ENCODE assay signal across 18 cellular contexts in genomic region chr3:148331111-148331818, GRCh38.
A peak's percentile ranks its signal among the peaks of the same experiment; 100 is the strongest.
DNase-seq lines count a peak whose midpoint lies in the region; ATAC-seq and TF ChIP-seq lines count a peak whose summit lies in the region.
"Had no signal": no experiment of that assay in that cellular context is flagged by ENCODE, and none has a peak within 500 bp of the region (broad histone marks: within the 10 kb centered on the region; RNA-seq: fewer than 3 reads in every experiment).

No MANE protein-coding gene starts in this region.

- no peak overlapping the region for H3K27ac Mint-ChIP-seq in activated CD8-positive, alpha-beta T cell treated with anti-CD3 and anti-CD28 coated beads, Interleukin-2, amount 10 ng/mL, durations not matched to agents 7 days and 5 days
- H3K27ac Mint-ChIP-seq: mesothelial cell of epicardium; stimulated activated naive CD8-positive, alpha-beta T cell treated with anti-CD3 and anti-CD28 coated beads, Interleukin-15, Interleukin-2, amounts not matched to agents 100 ng/mL and 50 ng/mL, for 24 hours had no signal

- H3K27me3 Mint-ChIP-seq in activated CD8-positive, alpha-beta T cell treated with anti-CD3 and anti-CD28 coated beads, Interleukin-2, amount 10 ng/mL, durations not matched to agents 7 days and 5 days (ENCODE audit: low read depth) = no peaks in the 10 kb centered on the region
- H3K27me3 Mint-ChIP-seq: stimulated activated naive CD8-positive, alpha-beta T cell treated with anti-CD3 and anti-CD28 coated beads, Interleukin-15, Interleukin-2, amounts not matched to agents 100 ng/mL and 50 ng/mL, for 24 hours had no signal

- H2BK120ac ChIP-seq in mesendoderm (ENCODE audit: low read depth, low read length) = no peak overlapping the region

- no peak overlapping the region for H3K23ac ChIP-seq in mesendoderm (ENCODE audit: low read length)

- no peak overlapping the region for H3K4me3 ChIP-seq in mesendoderm (ENCODE audit: low read length)
- H3K4me3 ChIP-seq: MG63, pancreas had no signal

- no peak overlapping the region for H3K9ac ChIP-seq in mesendoderm (ENCODE audit: low read length)

- H3K4me3 Mint-ChIP-seq in activated CD8-positive, alpha-beta T cell treated with anti-CD3 and anti-CD28 coated beads, Interleukin-2, amount 10 ng/mL, durations not matched to agents 7 days and 5 days = no peak overlapping the region
- H3K4me3 Mint-ChIP-seq: mesothelial cell of epicardium; stimulated activated naive CD8-positive, alpha-beta T cell treated with anti-CD3 and anti-CD28 coated beads, Interleukin-15, Interleukin-2, amounts not matched to agents 100 ng/mL and 50 ng/mL, for 24 hours had no signal

- H3K79me1 ChIP-seq in mesendoderm (ENCODE audit: low read length) = no peaks in the 10 kb centered on the region

- no peaks in the 10 kb centered on the region for H3K79me2 ChIP-seq in mesendoderm (ENCODE audit: control insufficient read depth, insufficient read depth, low read length)

- no peak overlapping the region for H4K8ac ChIP-seq in mesendoderm (ENCODE audit: low read depth, low read length)

- no CpG with 5 or more reads among the region's 1 CpG for WGBS in mesendoderm (ENCODE audit: extremely low coverage, insufficient coverage, low lambda C conversion rate)

- no peak for DNase-seq in HEK293T (ENCODE audit: extremely low spot score)
- DNase-seq in NCI-H526 (lab: John Stamatoyannopoulos, UW) = peak; percentile 68 to 71
- peak; percentile 59 for DNase-seq in mesendoderm
- DNase-seq in activated CD8-positive, alpha-beta T cell treated with anti-CD3 and anti-CD28 coated beads, Interleukin-2, amount 10 ng/mL, durations not matched to agents 7 days and 5 days = no peak
- DNase-seq in NCI-H82 treated with DMSO at 0.1 percent for 48 hours (lab: John Stamatoyannopoulos, UW; ENCODE audit: unreplicated experiment) = no peak
- DNase-seq: activated effector memory CD4-positive, alpha-beta T cell treated with anti-CD3 and anti-CD28 coated beads, Interleukin-2, amount 50 U/mL, for 16 hours; aorta; BE2C; cortex of kidney; DMS153; MG63; NCI-H69; pancreas had no signal

- H3K4me1 Mint-ChIP-seq in activated CD8-positive, alpha-beta T cell treated with anti-CD3 and anti-CD28 coated beads, Interleukin-2, amount 10 ng/mL, durations not matched to agents 7 days and 5 days (ENCODE audit: low read depth) = no peaks in the 10 kb centered on the region

- no peak overlapping the region for H3K4ac ChIP-seq in mesendoderm (ENCODE audit: low read depth, low read length)

- H2AK5ac ChIP-seq in mesendoderm (ENCODE audit: low read length) = no peak overlapping the region

- no peak overlapping the region for H3K4me2 ChIP-seq in mesendoderm (ENCODE audit: low read length)

- no peaks in the 10 kb centered on the region for H3K36me3 Mint-ChIP-seq in activated CD8-positive, alpha-beta T cell treated with anti-CD3 and anti-CD28 coated beads, Interleukin-2, amount 10 ng/mL, durations not matched to agents 7 days and 5 days (ENCODE audit: low read depth)
- H3K36me3 Mint-ChIP-seq: mesothelial cell of epicardium had no signal

- POLR2A ChIA-PET in HEK293T (lab: Yijun Ruan, JAX) = no interaction called here
- POLR2A ChIA-PET in activated CD8-positive, alpha-beta T cell treated with anti-CD3 and anti-CD28 coated beads, Interleukin-2, amount 10 ng/mL, durations not matched to agents 7 days and 5 days (lab: Charles Lee) = no interaction called here

- H2BK15ac ChIP-seq in mesendoderm (replicated peaks; ENCODE audit: low read depth) = no peak overlapping the region

- peaks cover 3% of the 10 kb centered on the region for H3K4me1 ChIP-seq in mesendoderm (ENCODE audit: control insufficient read depth, low read depth, low read length)

- H3K18ac ChIP-seq in mesendoderm (ENCODE audit: low read length) = no peak overlapping the region

- H3K36me3 ChIP-seq in mesendoderm (ENCODE audit: control insufficient read depth, insufficient read depth, low read length) = no peaks in the 10 kb centered on the region
- H3K36me3 ChIP-seq: BE2C, MG63, pancreas had no signal

- H3K9me3 Mint-ChIP-seq in activated CD8-positive, alpha-beta T cell treated with anti-CD3 and anti-CD28 coated beads, Interleukin-2, amount 10 ng/mL, durations not matched to agents 7 days and 5 days (ENCODE audit: insufficient read depth) = no peaks in the 10 kb centered on the region
- H3K9me3 Mint-ChIP-seq: mesothelial cell of epicardium had no signal

- H3K27me3 ChIP-seq in mesendoderm (ENCODE audit: insufficient read depth, low read length, poor library complexity) = no peaks in the 10 kb centered on the region
- H3K27me3 ChIP-seq: BE2C, MG63, pancreas had no signal

- H2BK5ac ChIP-seq in mesendoderm (ENCODE audit: low read length) = no peak overlapping the region

- no peak overlapping the region for H3K27ac ChIP-seq in mesendoderm (ENCODE audit: low read depth, low read length)
- H3K27ac ChIP-seq: pancreas had no signal

- H3K56ac ChIP-seq in mesendoderm (ENCODE audit: low read length) = no peak overlapping the region

- no peak overlapping the region for H4K5ac ChIP-seq in mesendoderm (ENCODE audit: low read length)

- ATAC-seq in GM19372 (IDR thresholded peaks at IDR 0.05; ENCODE audit: low read depth, unreplicated experiment) (peak; percentile 46), GM21737 (IDR thresholded peaks at IDR 0.05; ENCODE audit: unreplicated experiment) (no peak), HG02970 (IDR thresholded peaks at IDR 0.05; ENCODE audit: low FRiP score, unreplicated experiment) (no peak)
- ATAC-seq in activated CD8-positive, alpha-beta T cell treated with anti-CD3 and anti-CD28 coated beads, Interleukin-2, amount 10 ng/mL, durations not matched to agents 7 days and 5 days = no peak

- CTCF ChIA-PET in HEK293T (lab: Yijun Ruan, JAX) = no interaction called here
- CTCF ChIA-PET in activated CD8-positive, alpha-beta T cell treated with anti-CD3 and anti-CD28 coated beads, Interleukin-2, amount 10 ng/mL, durations not matched to agents 7 days and 5 days (lab: Charles Lee) = no interaction called here

TF ChIP-seq in HEK293T, 16 proteins besides CTCF, POLR2A, EP300 and RAD21:
- TF ChIP-seq L3MBTL2 (conservative IDR thresholded peaks at IDR 0.05) (no peak), PKNOX1 (IDR thresholded peaks at IDR 0.05) (peak; percentile 44; the same call in 1 of the 2 replicates)

Comparison
In these comparisons a context has a peak if more than half of its experiments do, and no peak if none do; other contexts are left out.
1. DNase-seq: peak in NCI-H526 (2 of 2) and mesendoderm (single experiment); none in HEK293T (single experiment), activated CD8-positive, alpha-beta T cell treated with anti-CD3 and anti-CD28 coated beads, Interleukin-2, amount 10 ng/mL, durations not matched to agents 7 days and 5 days (single experiment) and NCI-H82 treated with DMSO at 0.1 percent for 48 hours (single experiment).